In genomic region chr16:28600965-28601364, GRCh38 we compare ENCODE assay signal across 8 cellular contexts. TPM values are rescaled to one million over a fixed set of nuclear protein-coding genes. Genes with fewer than 3 reads are reported as not detected.
"Had no signal": no experiment of that assay in that cellular context is flagged by ENCODE, and none has a peak within 500 bp of the region (broad histone marks: within the 10 kb centered on the region; RNA-seq: fewer than 3 reads in every experiment).

No MANE protein-coding gene starts in this region.

RNA-seq across cellular contexts. Expression of gene SULT1A2, which starts 4.1 kb away (rescaled TPM):
- total RNA-seq: activated B cell treated with CpG ODN at 0.5 μM for 24 hours; activated T-cell treated with anti-CD3 and anti-CD28 coated beads, Interleukin-2, amount 50 U/mL, for 4 hours; astrocyte had no signal

RNA-seq across cellular contexts. Expression of gene NPIPB8, which starts 36.9 kb away (rescaled TPM):
- total RNA-seq: activated CD8-positive, alpha-beta T cell treated with anti-CD3 and anti-CD28 coated beads for 36 hours; activated naive CD4-positive, alpha-beta T cell treated with anti-CD3 and anti-CD28 coated beads for 36 hours; activated T-helper 17 cell treated with anti-CD3 and anti-CD28 coated beads, Interleukin-2, amount 50 U/mL, for 72 hours; adrenal gland; astrocyte; breast epithelium had no signal
